1 cellular context compared by ENCODE assay signal in the genomic region with DNA sequence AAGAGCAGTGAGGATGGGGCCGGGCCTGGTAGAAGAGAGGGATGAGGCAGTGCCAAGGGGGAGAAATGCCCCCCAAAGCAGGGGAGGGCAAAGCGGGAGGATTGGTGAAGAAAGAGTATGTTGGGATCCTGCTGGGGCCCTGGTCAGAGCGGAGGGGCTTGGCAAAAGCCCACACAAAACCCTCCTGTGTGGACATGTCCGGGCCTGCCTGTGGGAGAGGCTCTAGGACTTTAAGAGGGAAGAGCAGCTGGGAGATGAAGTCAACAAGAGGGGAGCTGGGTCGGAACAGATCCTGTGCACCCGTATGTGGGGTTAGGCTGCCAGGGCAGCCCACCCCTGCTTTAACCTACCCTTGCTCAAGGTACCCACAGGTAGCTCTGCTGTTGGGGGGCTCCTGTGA.
TF ChIP-seq lines count a peak whose summit lies in the region.

No MANE protein-coding gene starts in this region.

TF ChIP-seq in H1, 55 proteins besides CTCF, POLR2A, EP300 and RAD21:
- TF ChIP-seq RNF2 (IDR thresholded peaks at IDR 0.05; ENCODE audit: borderline replicate concordance, low read depth, low read length, missing control alignments, poor library complexity, severe bottlenecking) (no peak), PHF8 (conservative IDR thresholded peaks at IDR 0.05; ENCODE audit: low read depth, low read length) (no peak), MAFK (IDR thresholded peaks at IDR 0.05; ENCODE audit: low read depth, low read length) (no peak), BCL11A (IDR thresholded peaks at IDR 0.05; ENCODE audit: low read depth in 2 of 2, low read length in 2 of 2) (no peak), CTBP2 (IDR thresholded peaks at IDR 0.05; ENCODE audit: borderline replicate concordance, insufficient read depth, insufficient read length, low read length) (no peak), SP4 (IDR thresholded peaks at IDR 0.05; ENCODE audit: low read length) (no peak)
TF ChIP-seq in H1: peak in this region for 0.
